ENCODE assay signal across 20 cellular contexts in the genomic region with DNA sequence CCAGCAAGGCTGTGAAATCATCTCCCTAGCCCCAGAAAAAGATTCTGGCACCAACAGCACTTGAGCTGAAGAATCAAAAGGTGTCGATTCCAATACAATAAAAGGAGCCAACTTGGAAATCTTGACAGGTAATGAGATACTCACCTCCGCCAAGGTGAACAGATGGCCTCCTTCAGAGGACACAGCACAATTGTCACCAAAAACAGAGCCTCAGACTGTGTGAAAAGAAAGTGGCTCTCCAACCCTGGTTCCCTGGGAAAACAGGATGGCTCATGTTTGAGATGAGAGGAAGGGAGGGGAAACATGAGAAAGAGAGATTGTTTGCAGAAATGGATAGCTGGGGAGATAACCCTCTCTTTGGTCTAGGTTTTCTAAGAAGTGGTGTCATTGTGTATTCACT.
DNase-seq lines count a peak whose midpoint lies in the region; ATAC-seq lines count a peak whose summit lies in the region.
"Had no signal": no experiment of that assay in that cellular context is flagged by ENCODE, and none has a peak within 500 bp of the region (broad histone marks: within the 10 kb centered on the region; RNA-seq: fewer than 3 reads in every experiment).

No MANE protein-coding gene starts in this region.

- H3K27me3 Mint-ChIP-seq in activated CD4-positive, alpha-beta T cell treated with anti-CD3 and anti-CD28 coated beads for 36 hours: no peaks in the 10 kb centered on the region

- POLR2A ChIA-PET in activated CD4-positive, alpha-beta T cell treated with anti-CD3 and anti-CD28 coated beads for 36 hours (lab: Charles Lee): no interaction called here

- H3K4me1 Mint-ChIP-seq in activated CD4-positive, alpha-beta T cell treated with anti-CD3 and anti-CD28 coated beads for 36 hours: no peaks in the 10 kb centered on the region
- H3K4me1 Mint-ChIP-seq: CD14-positive monocyte had no signal

- H3K36me3 Mint-ChIP-seq in activated CD4-positive, alpha-beta T cell treated with anti-CD3 and anti-CD28 coated beads for 36 hours (ENCODE audit: low read depth): no peaks in the 10 kb centered on the region
- H3K36me3 Mint-ChIP-seq: CD14-positive monocyte had no signal

- CTCF ChIA-PET in activated CD4-positive, alpha-beta T cell treated with anti-CD3 and anti-CD28 coated beads for 36 hours (lab: Charles Lee): no interaction called here

- no peak for ATAC-seq in Right ventricle myocardium superior (ENCODE audit: poor library complexity)
- no peak for ATAC-seq in activated CD4-positive, alpha-beta T cell treated with anti-CD3 and anti-CD28 coated beads for 36 hours
- ATAC-seq: Panc1, Right ventricle myocardium inferior had no signal

- H3K4me3 Mint-ChIP-seq in activated CD4-positive, alpha-beta T cell treated with anti-CD3 and anti-CD28 coated beads for 36 hours: no peak overlapping the region
- H3K4me3 Mint-ChIP-seq: CD14-positive monocyte had no signal

- DNase-seq in NCI-H146 (lab: John Stamatoyannopoulos, UW) (peak; percentile 70), NCI-H2107 (lab: John Stamatoyannopoulos, UW) (peak; percentile 5), NCI-H345 treated with DMSO at 0.1 percent for 48 hours (lab: John Stamatoyannopoulos, UW; ENCODE audit: unreplicated experiment) (peak; percentile 25), cerebellar cortex (ENCODE audit: low spot score) (peak; percentile 95), Right ventricle myocardium superior (no peak), NCI-H526 treated with DMSO at 0.1 percent for 48 hours (lab: John Stamatoyannopoulos, UW) (no peak), islet precursor cell (no peak)
- DNase-seq in activated CD4-positive, alpha-beta T cell treated with anti-CD3 and anti-CD28 coated beads for 36 hours: no peak
- DNase-seq: AML-193, COR-L47, MG63, NCI-H1105 treated with DMSO at 0.1 percent for 48 hours, NCI-H2081 treated with DMSO at 0.1 percent for 48 hours, NCI-H82, SK-N-SH, T-helper 1 cell, T1000 had no signal

- H3K27ac Mint-ChIP-seq in activated CD4-positive, alpha-beta T cell treated with anti-CD3 and anti-CD28 coated beads for 36 hours: no peak overlapping the region
- H3K27ac Mint-ChIP-seq: CD14-positive monocyte had no signal

- no peaks in the 10 kb centered on the region for H3K9me3 Mint-ChIP-seq in activated CD4-positive, alpha-beta T cell treated with anti-CD3 and anti-CD28 coated beads for 36 hours (ENCODE audit: low read depth)

- intact Hi-C loops in Right ventricle myocardium superior (cut with DNase I): no loop called here
- intact Hi-C loops in activated CD4-positive, alpha-beta T cell treated with anti-CD3 and anti-CD28 coated beads for 36 hours (cut with DNase I, micrococcal nuclease): no loop called here

Comparison
In these comparisons a context has a peak if more than half of its experiments do, and no peak if none do; other contexts are left out.
1. DNase-seq: peak in NCI-H146 (single experiment), NCI-H2107 (single experiment), NCI-H345 treated with DMSO at 0.1 percent for 48 hours (single experiment) and cerebellar cortex (single experiment); none in Right ventricle myocardium superior (single experiment), NCI-H526 treated with DMSO at 0.1 percent for 48 hours (single experiment), activated CD4-positive, alpha-beta T cell treated with anti-CD3 and anti-CD28 coated beads for 36 hours (single experiment) and islet precursor cell (single experiment).